Comparison of ENCODE assay signal across 10 cellular contexts in the genomic region with DNA sequence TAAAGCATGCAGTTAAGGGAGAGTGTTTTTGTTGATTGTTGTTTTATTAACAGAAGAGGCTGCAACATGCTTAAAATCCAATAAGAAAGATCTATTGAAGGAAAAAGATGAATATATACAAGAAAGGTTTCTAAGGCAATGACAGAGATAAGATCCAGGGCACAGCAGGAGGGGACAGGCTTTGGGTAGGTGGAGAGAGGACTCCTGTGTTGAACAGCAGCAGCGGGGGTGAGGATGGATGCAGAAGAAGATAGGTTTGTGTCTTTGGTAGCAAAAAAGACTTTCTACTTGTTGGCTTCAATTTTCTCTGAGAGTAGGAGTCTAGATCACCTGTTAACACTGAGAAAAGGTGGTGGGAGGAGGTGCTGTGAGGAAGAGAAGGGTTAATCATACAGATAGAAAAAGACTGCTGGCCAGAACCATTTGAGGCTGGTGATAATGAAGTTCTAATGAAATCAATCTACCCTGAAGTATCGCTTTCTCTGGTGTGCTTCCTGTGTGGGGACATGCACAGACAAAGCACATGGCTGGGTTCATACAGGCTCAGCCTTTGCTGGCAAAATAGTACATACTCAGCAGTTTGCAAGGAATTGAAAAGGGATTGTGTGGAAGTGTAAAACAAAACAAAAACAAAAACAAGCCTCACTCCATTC. TPM values are rescaled to one million over a fixed set of nuclear protein-coding genes. Genes with fewer than 3 reads are reported as not detected.
A peak's percentile ranks its signal among the peaks of the same experiment; 100 is the strongest.
DNase-seq lines count a peak whose midpoint lies in the region; ATAC-seq, FAIRE-seq and TF ChIP-seq lines count a peak whose summit lies in the region.
"Had no signal": no experiment of that assay in that cellular context is flagged by ENCODE, and none has a peak within 500 bp of the region (broad histone marks: within the 10 kb centered on the region; RNA-seq: fewer than 3 reads in every experiment).

No MANE protein-coding gene starts in this region.

- no peak overlapping the region for H3K4me3 ChIP-seq in left ventricle myocardium inferior
- no peak overlapping the region for H3K4me3 ChIP-seq in astrocyte (ENCODE audit: insufficient read depth, low read depth, low read length)
- H3K4me3 ChIP-seq in vagina, result no peak overlapping the region
- H3K4me3 ChIP-seq: lung had no signal

- no peaks in the 10 kb centered on the region for H3K9me3 Mint-ChIP-seq in astrocyte (ENCODE audit: unreplicated experiment)
- H3K9me3 Mint-ChIP-seq: T-helper 1 cell treated with Interleukin-12 subunit alpha and Interleukin-12 subunit beta and Interleukin-4 antibody, amounts not matched to agents 30 μg/mL and 1 μg/mL, for 36 hours had no signal

- H4K20me1 ChIP-seq in astrocyte (ENCODE audit: insufficient read depth, low read length), result peaks cover 39% of the 10 kb centered on the region

- H3K27ac ChIP-seq in left ventricle myocardium inferior (replicated peaks) (peak overlapping the region; percentile 13), astrocyte (ENCODE audit: low read depth, low read length) (no peak overlapping the region), vagina (peak overlapping the region; percentile 63)

- no peak overlapping the region for H3K4me3 Mint-ChIP-seq in astrocyte (ENCODE audit: unreplicated experiment)
- H3K4me3 Mint-ChIP-seq: T-helper 1 cell treated with Interleukin-12 subunit alpha and Interleukin-12 subunit beta and Interleukin-4 antibody, amounts not matched to agents 30 μg/mL and 1 μg/mL, for 36 hours had no signal

- H3K9ac ChIP-seq in astrocyte (ENCODE audit: low read length), result no peak overlapping the region

- peak overlapping the region; percentile 26 for H3K27ac Mint-ChIP-seq in astrocyte (ENCODE audit: unreplicated experiment)
- H3K27ac Mint-ChIP-seq: T-helper 1 cell treated with Interleukin-12 subunit alpha and Interleukin-12 subunit beta and Interleukin-4 antibody, amounts not matched to agents 30 μg/mL and 1 μg/mL, for 36 hours had no signal

- TF ChIP-seq CTCF in left ventricle myocardium inferior (IDR thresholded peaks at IDR 0.05; ENCODE audit: borderline replicate concordance), result no peak
- no peak for TF ChIP-seq CTCF in astrocyte (IDR thresholded peaks at IDR 0.05; ENCODE audit: insufficient read depth, low read depth, low read length)
- TF ChIP-seq CTCF in vagina (IDR thresholded peaks at IDR 0.05), result no peak

- H3K36me3 ChIP-seq in left ventricle myocardium inferior, result no peaks in the 10 kb centered on the region
- no peaks in the 10 kb centered on the region for H3K36me3 ChIP-seq in astrocyte (ENCODE audit: insufficient read depth, low read length)
- no peaks in the 10 kb centered on the region for H3K36me3 ChIP-seq in vagina

- H3K4me2 ChIP-seq in astrocyte (ENCODE audit: low read length), result no peak overlapping the region

- peaks cover 47% of the 10 kb centered on the region for H3K4me1 Mint-ChIP-seq in astrocyte (ENCODE audit: low read depth, unreplicated experiment)

- TF ChIP-seq POLR2A in vagina (IDR thresholded peaks at IDR 0.05), result no peak

- peaks cover 18% of the 10 kb centered on the region for H3K36me3 Mint-ChIP-seq in astrocyte (ENCODE audit: low read depth, unreplicated experiment)

- no peaks in the 10 kb centered on the region for H3K27me3 Mint-ChIP-seq in astrocyte (ENCODE audit: low read depth, unreplicated experiment)

- DNase-seq in left ventricle myocardium inferior, result no peak
- DNase-seq in Right ventricle myocardium inferior (ENCODE audit: missing footprints), result no peak
- no peak for DNase-seq in astrocyte (ENCODE audit: low read depth)
- no peak for DNase-seq in vagina (ENCODE audit: extremely low spot score in 2 of 2)
- DNase-seq in SKM-1 treated with dmso at 0.1 percent for 144 hours (lab: John Stamatoyannopoulos, UW; ENCODE audit: unreplicated experiment), result no peak
- no peak for DNase-seq in activated CD8-positive, alpha-beta memory T cell treated with anti-CD3 and anti-CD28 coated beads for 24 hours
- no peak for DNase-seq in epidermal melanocyte (ENCODE audit: insufficient read length, low spot score)

- ATAC-seq in Right ventricle myocardium inferior (no peak), HG03025 (IDR thresholded peaks at IDR 0.05; ENCODE audit: low FRiP score, unreplicated experiment) (peak; percentile 67)

- FAIRE-seq in astrocyte (lab: Jason Lieb, UNC), result no peak

- H3K4me1 ChIP-seq in left ventricle myocardium inferior, result peaks cover 74% of the 10 kb centered on the region
- H3K4me1 ChIP-seq in astrocyte (ENCODE audit: insufficient read depth, low read length), result peaks cover 11% of the 10 kb centered on the region
- H3K4me1 ChIP-seq in vagina, result peaks cover 30% of the 10 kb centered on the region

- no peak overlapping the region for H2AFZ ChIP-seq in astrocyte (ENCODE audit: low read depth, low read length)

- peaks cover 73% of the 10 kb centered on the region for H3K79me2 ChIP-seq in astrocyte (ENCODE audit: insufficient read depth, low read length)

- H3K27me3 ChIP-seq in left ventricle myocardium inferior (ENCODE audit: low read depth) (no peaks in the 10 kb centered on the region), astrocyte (ENCODE audit: insufficient read depth, low read length) (no peaks in the 10 kb centered on the region), vagina (no peaks in the 10 kb centered on the region)

- H3K9me3 ChIP-seq in left ventricle myocardium inferior (replicated peaks) (no peaks in the 10 kb centered on the region), astrocyte (ENCODE audit: insufficient read depth, low read depth, low read length) (no peaks in the 10 kb centered on the region), vagina (no peaks in the 10 kb centered on the region)

- intact Hi-C loops in left ventricle myocardium inferior (cut with micrococcal nuclease) (no loop called here), Right ventricle myocardium inferior (cut with DNase I) (no loop called here), vagina (cut with DNase I) (no loop called here)

RNA-seq across cellular contexts. Expression of a gene that starts 17.2 kb away (rescaled TPM):
- total RNA-seq in left ventricle myocardium inferior (331 TPM), Right ventricle myocardium inferior (243 TPM), astrocyte (352 and 442 TPM in 2 replicates), vagina (460 TPM)
